Comparison of ENCODE assay signal across 1 cellular context in the genomic region with DNA sequence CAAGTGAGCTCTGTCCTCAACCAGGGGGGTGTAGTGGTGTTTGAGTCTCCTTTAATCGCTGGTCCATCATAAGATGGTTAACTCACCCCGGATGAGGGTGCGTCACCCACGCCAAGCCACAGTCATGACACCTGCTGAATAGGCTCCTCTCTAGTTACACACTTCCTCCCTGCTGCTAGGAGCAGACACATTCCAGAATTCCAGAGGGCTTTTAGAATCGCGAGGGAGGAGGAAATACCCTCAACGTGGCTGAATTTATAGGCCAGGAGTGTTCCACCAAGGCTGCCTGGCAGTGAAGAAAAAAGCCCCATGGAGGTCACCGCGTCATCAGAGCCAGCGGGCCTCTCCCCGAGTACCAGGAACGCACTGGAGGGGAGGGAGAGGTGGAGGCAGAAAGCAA.
TF ChIP-seq lines count a peak whose summit lies in the region.

No MANE protein-coding gene starts in this region.

TF ChIP-seq in HepG2, 621 proteins besides CTCF, POLR2A, EP300 and RAD21:
- no peak for TF ChIP-seq ELF1 (CRISPR knock-in tag; IDR thresholded peaks at IDR 0.05)
- no peak for TF ChIP-seq ZEB1 (IDR thresholded peaks at IDR 0.05; ENCODE audit: insufficient replicate concordance, low read depth)
- TF ChIP-seq DMAP1 (CRISPR knock-in tag; IDR thresholded peaks at IDR 0.05): no peak
- no peak for TF ChIP-seq KLF6 (CRISPR knock-in tag; IDR thresholded peaks at IDR 0.05)
- no peak for TF ChIP-seq ZNF431 (CRISPR knock-in tag; IDR thresholded peaks at IDR 0.05; ENCODE audit: borderline replicate concordance, low read depth)
- TF ChIP-seq, protein P1, sequence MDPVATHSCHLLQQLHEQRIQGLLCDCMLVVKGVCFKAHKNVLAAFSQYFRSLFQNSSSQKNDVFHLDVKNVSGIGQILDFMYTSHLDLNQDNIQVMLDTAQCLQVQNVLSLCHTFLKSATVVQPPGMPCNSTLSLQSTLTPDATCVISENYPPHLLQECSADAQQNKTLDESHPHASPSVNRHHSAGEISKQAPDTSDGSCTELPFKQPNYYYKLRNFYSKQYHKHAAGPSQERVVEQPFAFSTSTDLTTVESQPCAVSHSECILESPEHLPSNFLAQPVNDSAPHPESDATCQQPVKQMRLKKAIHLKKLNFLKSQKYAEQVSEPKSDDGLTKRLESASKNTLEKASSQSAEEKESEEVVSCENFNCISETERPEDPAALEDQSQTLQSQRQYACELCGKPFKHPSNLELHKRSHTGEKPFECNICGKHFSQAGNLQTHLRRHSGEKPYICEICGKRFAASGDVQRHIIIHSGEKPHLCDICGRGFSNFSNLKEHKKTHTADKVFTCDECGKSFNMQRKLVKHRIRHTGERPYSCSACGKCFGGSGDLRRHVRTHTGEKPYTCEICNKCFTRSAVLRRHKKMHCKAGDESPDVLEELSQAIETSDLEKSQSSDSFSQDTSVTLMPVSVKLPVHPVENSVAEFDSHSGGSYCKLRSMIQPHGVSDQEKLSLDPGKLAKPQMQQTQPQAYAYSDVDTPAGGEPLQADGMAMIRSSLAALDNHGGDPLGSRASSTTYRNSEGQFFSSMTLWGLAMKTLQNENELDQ (CRISPR knock-in tag; IDR thresholded peaks at IDR 0.05; ENCODE audit: borderline replicate concordance): no peak
